ENCODE assay signal across 18 cellular contexts in the genomic region with DNA sequence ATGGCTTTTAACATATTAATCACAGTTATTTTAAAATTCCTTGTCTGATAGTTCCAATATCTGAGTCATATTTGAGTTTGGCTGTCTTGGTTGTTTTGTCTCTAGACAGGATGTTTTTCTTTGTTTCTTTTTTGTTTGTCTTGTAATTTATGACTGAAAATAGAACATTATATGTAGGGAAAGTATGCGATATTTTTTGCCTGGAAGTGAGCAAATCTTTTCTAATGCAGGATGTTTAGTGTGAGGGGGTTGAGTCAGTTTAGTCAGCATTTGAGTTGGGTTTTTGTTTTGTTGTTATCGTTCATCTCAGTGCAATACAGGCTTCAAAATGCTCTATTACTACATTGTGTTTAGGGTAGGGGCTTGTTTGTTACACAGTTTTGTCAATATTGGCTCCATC.
"Had no signal": no experiment of that assay in that cellular context is flagged by ENCODE, and none has a peak within 500 bp of the region (broad histone marks: within the 10 kb centered on the region; RNA-seq: fewer than 3 reads in every experiment).

No MANE protein-coding gene starts in this region.

- ATAC-seq: naive thymus-derived CD8-positive, alpha-beta T cell had no signal

- H3K9me3 ChIP-seq: left ventricle myocardium inferior, tibial nerve, vagina had no signal

- H3K36me3 ChIP-seq: left ventricle myocardium inferior, tibial nerve, vagina, WERI-Rb-1 had no signal

- H3K27me3 ChIP-seq: tibial nerve, vagina had no signal

- H3K27ac ChIP-seq: left ventricle myocardium inferior, skin epidermis, tibial nerve, vagina, WERI-Rb-1 had no signal

- H3K4me1 ChIP-seq: left ventricle myocardium inferior, tibial nerve, vagina had no signal

- H3K4me3 ChIP-seq: left ventricle myocardium inferior, skin epidermis, tibial nerve, vagina had no signal

- DNase-seq: activated CD4-positive, alpha-beta T cell treated with anti-CD3 and anti-CD28 coated beads, Interleukin-2, amount 50 U/mL, for 48 hours; activated effector memory CD4-positive, alpha-beta T cell treated with Interleukin-2 at 50 U/mL for 16 hours; activated naive CD4-positive, alpha-beta T cell treated with anti-CD3 and anti-CD28 coated beads, Interleukin-2, amount 50 U/mL, for 16 hours; cortex of kidney; effector CD8-positive, alpha-beta T cell; erythroblast; hippocampal formation; left ventricle myocardium inferior; naive thymus-derived CD8-positive, alpha-beta T cell; posterior cingulate gyrus; retina; stimulated activated CD4-positive, alpha-beta T cell treated with anti-CD3 and anti-CD28 coated beads, Interleukin-15, amount 100 ng/mL, for 24 hours; stimulated activated CD4-positive, alpha-beta T cell treated with anti-CD3 and anti-CD28 coated beads, Interleukin-4, amount 100 ng/mL, for 1 hour; stimulated activated naive B cell treated with anti-CD40 and anti-IgM and Interleukin-4, amounts not matched to agents 10 μg/mL and 1 μg/mL and 100 μg/mL, for 72 hours; WERI-Rb-1 had no signal
